8 cellular contexts compared by ENCODE assay signal in the genomic region with DNA sequence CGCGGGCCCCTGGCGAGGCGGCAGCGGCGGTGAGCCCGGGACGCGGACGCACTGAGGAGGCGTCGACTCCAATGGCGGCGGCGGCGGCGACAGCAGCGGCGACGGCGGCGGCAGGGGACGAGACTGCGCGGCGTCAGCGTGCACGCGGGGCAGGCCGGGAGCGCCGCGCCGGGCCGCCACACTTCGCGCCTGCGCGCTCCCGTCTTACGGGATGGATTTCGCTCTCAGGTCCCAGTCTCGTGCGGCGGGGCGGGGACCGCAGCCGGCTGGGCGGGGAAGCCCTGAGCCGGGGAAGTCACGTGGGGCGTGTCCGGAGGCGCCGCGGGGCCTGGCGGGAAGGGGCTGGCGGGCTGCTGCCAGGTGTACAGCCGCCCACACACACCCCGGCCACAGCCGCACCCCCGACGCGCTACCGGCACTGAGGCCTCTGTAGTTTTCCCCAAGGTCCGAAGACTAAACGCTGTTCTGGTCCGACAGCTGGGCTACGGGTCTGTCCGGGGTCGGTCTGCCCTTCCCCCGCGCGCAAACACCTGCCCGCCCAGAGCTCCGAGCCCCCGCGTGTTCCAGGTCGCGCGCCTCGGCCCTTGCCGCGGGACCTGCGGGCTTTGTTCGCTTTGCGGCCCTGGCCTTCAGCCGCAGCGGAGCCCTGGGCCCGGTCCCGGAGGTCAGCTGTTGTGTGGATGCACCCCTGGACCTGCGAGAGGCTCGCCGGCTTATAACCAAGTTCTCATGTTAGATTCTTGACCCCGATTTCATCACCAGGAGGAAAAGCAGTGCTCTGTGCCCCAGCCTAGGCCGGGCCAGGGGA. TPM values are rescaled to one million over a fixed set of nuclear protein-coding genes. Genes with fewer than 3 reads are reported as not detected.
DNase-seq lines count a peak whose midpoint lies in the region; ATAC-seq and TF ChIP-seq lines count a peak whose summit lies in the region.

A gene (minus strand): TSS at position 91 of the 808 bp plus-strand sequence. CDS start 239 bp downstream, outside the sequence.

- TF ChIP-seq CTCF in GM10248 (IDR thresholded peaks at IDR 0.05; ENCODE audit: control extremely low read depth, extremely low read depth, low read depth, missing control alignments) (no peak), SK-N-SH (IDR thresholded peaks at IDR 0.05) (no peak), suprapubic skin (IDR thresholded peaks at IDR 0.05) (no peak)

- DNase-seq in GM10248 (ENCODE audit: extremely low spot score) (peak; percentile 100), NCI-H1092 (lab: John Stamatoyannopoulos, UW) (peak; percentile 93), SK-N-SH (peak; percentile 100), globus pallidus (ENCODE audit: low spot score) (peak; percentile 92), occipital lobe (lab: John Stamatoyannopoulos, UW) (peak; percentile 91), suprapubic skin (ENCODE audit: low spot score in 2 of 2) (peak; percentile 97)
- peak; percentile 96 for DNase-seq in activated naive CD4-positive, alpha-beta T cell treated with anti-CD3 and anti-CD28 coated beads, Interleukin-2, amount 50 U/mL, for 16 hours

- CTCF ChIA-PET in GM10248 (lab: Yijun Ruan, JAX) (interaction anchor here (1.6 to 5.6 kb wide), 4 partner anchors 8 to 244 kb away, joined by 3 to 65 read pairs (median 10); no protein-coding TSS in a partner anchor), SK-N-SH (lab: Yijun Ruan, JAX) (interaction anchor here (1.1 to 6.8 kb wide), 8 partner anchors 8 to 165 kb away, joined by 3 to 52 read pairs (median 6); no protein-coding TSS in a partner anchor)

- TF ChIP-seq POLR2A in suprapubic skin (IDR thresholded peaks at IDR 0.05): peak; percentile 53 to 70

- POLR2A ChIA-PET in GM10248 (lab: Yijun Ruan, JAX): no interaction called here
- POLR2A ChIA-PET in SK-N-SH (lab: Yijun Ruan, JAX): no interaction called here

- peak within 1 kb of the TSS; percentile 100 for H3K4me2 ChIP-seq in SK-N-SH

- H3K9me3 ChIP-seq in SK-N-SH (no peaks in the 10 kb centered on the region), suprapubic skin (no peaks in the 10 kb centered on the region)

- peaks cover 10 to 21% of the 10 kb centered on the region in 2 experiments; a peak in 3 of 4 replicates for H3K4me1 ChIP-seq in SK-N-SH (ENCODE audit: control insufficient read depth in 1 of 2, insufficient read depth in 2 of 2, low read depth in 1 of 2, low read length in 1 of 2)
- H3K4me1 ChIP-seq in suprapubic skin: peaks cover 48% of the 10 kb centered on the region

- H3K79me2 ChIP-seq in SK-N-SH (ENCODE audit: insufficient read depth): peaks cover 45% of the 10 kb centered on the region

- no peaks in the 10 kb centered on the region for H3F3A ChIP-seq in SK-N-SH (replicated peaks; ENCODE audit: insufficient read depth)

- TF ChIP-seq RAD21 in SK-N-SH (IDR thresholded peaks at IDR 0.05; ENCODE audit: low read length): no peak

- H2AFZ ChIP-seq in SK-N-SH (ENCODE audit: low read depth): peak within 1 kb of the TSS; percentile 94

- H3K9me2 ChIP-seq in SK-N-SH: no peaks in the 10 kb centered on the region

- 6% methylated on average over 22 of the region's 96 CpGs for WGBS in SK-N-SH (ENCODE audit: low lambda C conversion rate)
- WGBS in suprapubic skin: 5% methylated on average over 13 of the region's 96 CpGs

- peak within 1 kb of the TSS; percentile 87 for H3K9ac ChIP-seq in SK-N-SH

- H3K36me3 ChIP-seq in SK-N-SH (replicated peaks in 1 of 2; ENCODE audit: control insufficient read depth in 1 of 2, insufficient read depth in 2 of 2, low read length in 1 of 2): peaks cover 28% of the 10 kb centered on the region in 2 experiments
- H3K36me3 ChIP-seq in suprapubic skin: peaks cover 26% of the 10 kb centered on the region

- H3K4me3 ChIP-seq in SK-N-SH (ENCODE audit: low read depth in 2 of 2, low read length in 1 of 2) (peak within 1 kb of the TSS; percentile 58 to 82), suprapubic skin (peak within 1 kb of the TSS; percentile 98)

- H3K27me3 ChIP-seq in SK-N-SH (ENCODE audit: insufficient read depth) (no peaks in the 10 kb centered on the region), suprapubic skin (peaks cover 5% of the 10 kb centered on the region)

- H3K27ac ChIP-seq in SK-N-SH (ENCODE audit: low read depth in 2 of 2, low read length in 1 of 2) (peak within 1 kb of the TSS; percentile 42 to 87; a peak in 3 of 4 replicates), suprapubic skin (peak within 1 kb of the TSS; percentile 85)

- 0 out of 4 replicates have a peak, but pooled peaks of 1 of the 2 experiments have one; percentile 18 for TF ChIP-seq EP300 in SK-N-SH (IDR thresholded peaks at IDR 0.05; ENCODE audit: borderline replicate concordance in 1 of 2, low read depth in 1 of 2, low read length in 1 of 2)
- no peak for TF ChIP-seq EP300 in suprapubic skin (IDR thresholded peaks at IDR 0.05)

- peaks cover 38% of the 10 kb centered on the region for H4K20me1 ChIP-seq in SK-N-SH (ENCODE audit: insufficient read depth)

- ATAC-seq in HG02610 (IDR thresholded peaks at IDR 0.05; ENCODE audit: unreplicated experiment): peak; percentile 82

TF ChIP-seq in SK-N-SH, 30 proteins besides CTCF, POLR2A, EP300 and RAD21:
- peak; percentile 68 for TF ChIP-seq NRF1 (IDR thresholded peaks at IDR 0.05; ENCODE audit: low read depth, low read length)
- TF ChIP-seq TCF12 (IDR thresholded peaks at IDR 0.05): no peak
- TF ChIP-seq, protein P1, sequence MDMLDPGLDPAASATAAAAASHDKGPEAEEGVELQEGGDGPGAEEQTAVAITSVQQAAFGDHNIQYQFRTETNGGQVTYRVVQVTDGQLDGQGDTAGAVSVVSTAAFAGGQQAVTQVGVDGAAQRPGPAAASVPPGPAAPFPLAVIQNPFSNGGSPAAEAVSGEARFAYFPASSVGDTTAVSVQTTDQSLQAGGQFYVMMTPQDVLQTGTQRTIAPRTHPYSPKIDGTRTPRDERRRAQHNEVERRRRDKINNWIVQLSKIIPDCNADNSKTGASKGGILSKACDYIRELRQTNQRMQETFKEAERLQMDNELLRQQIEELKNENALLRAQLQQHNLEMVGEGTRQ (IDR thresholded peaks at IDR 0.05; ENCODE audit: borderline replicate concordance, low read depth, low read length): peak; percentile 70; the same call in 1 of the 2 replicates
- TF ChIP-seq FOSL2 (IDR thresholded peaks at IDR 0.05; ENCODE audit: borderline replicate concordance, low read depth): no peak
- TF ChIP-seq, protein P2, sequence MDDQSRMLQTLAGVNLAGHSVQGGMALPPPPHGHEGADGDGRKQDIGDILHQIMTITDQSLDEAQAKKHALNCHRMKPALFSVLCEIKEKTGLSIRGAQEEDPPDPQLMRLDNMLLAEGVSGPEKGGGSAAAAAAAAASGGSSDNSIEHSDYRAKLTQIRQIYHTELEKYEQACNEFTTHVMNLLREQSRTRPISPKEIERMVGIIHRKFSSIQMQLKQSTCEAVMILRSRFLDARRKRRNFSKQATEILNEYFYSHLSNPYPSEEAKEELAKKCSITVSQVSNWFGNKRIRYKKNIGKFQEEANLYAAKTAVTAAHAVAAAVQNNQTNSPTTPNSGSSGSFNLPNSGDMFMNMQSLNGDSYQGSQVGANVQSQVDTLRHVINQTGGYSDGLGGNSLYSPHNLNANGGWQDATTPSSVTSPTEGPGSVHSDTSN (IDR thresholded peaks at IDR 0.05): no peak
- TF ChIP-seq, protein P3, sequence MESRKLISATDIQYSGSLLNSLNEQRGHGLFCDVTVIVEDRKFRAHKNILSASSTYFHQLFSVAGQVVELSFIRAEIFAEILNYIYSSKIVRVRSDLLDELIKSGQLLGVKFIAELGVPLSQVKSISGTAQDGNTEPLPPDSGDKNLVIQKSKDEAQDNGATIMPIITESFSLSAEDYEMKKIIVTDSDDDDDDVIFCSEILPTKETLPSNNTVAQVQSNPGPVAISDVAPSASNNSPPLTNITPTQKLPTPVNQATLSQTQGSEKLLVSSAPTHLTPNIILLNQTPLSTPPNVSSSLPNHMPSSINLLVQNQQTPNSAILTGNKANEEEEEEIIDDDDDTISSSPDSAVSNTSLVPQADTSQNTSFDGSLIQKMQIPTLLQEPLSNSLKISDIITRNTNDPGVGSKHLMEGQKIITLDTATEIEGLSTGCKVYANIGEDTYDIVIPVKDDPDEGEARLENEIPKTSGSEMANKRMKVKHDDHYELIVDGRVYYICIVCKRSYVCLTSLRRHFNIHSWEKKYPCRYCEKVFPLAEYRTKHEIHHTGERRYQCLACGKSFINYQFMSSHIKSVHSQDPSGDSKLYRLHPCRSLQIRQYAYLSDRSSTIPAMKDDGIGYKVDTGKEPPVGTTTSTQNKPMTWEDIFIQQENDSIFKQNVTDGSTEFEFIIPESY (IDR thresholded peaks at IDR 0.05; ENCODE audit: borderline replicate concordance, low read depth): 0 out of 2 replicates have a peak, but pooled peaks have one; percentile 43
- TF ChIP-seq, protein P4, sequence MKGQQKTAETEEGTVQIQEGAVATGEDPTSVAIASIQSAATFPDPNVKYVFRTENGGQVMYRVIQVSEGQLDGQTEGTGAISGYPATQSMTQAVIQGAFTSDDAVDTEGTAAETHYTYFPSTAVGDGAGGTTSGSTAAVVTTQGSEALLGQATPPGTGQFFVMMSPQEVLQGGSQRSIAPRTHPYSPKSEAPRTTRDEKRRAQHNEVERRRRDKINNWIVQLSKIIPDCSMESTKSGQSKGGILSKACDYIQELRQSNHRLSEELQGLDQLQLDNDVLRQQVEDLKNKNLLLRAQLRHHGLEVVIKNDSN (IDR thresholded peaks at IDR 0.05; ENCODE audit: borderline replicate concordance, low read depth): peak; percentile 96
- TF ChIP-seq NFIC (IDR thresholded peaks at IDR 0.05; ENCODE audit: borderline replicate concordance): no peak
- no peak for TF ChIP-seq SMC3 (IDR thresholded peaks at IDR 0.05; ENCODE audit: low read depth, low read length)
- TF ChIP-seq POLR2AphosphoS5 (IDR thresholded peaks at IDR 0.05; ENCODE audit: low read depth, low read length): peak; percentile 47
- peak; percentile 70; the same call in 1 of the 2 replicates for TF ChIP-seq YY1 (IDR thresholded peaks at IDR 0.05; ENCODE audit: low read depth)
- TF ChIP-seq, protein P5, sequence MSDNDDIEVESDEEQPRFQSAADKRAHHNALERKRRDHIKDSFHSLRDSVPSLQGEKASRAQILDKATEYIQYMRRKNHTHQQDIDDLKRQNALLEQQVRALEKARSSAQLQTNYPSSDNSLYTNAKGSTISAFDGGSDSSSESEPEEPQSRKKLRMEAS (IDR thresholded peaks at IDR 0.05; ENCODE audit: low read depth): peak; percentile 65; the same call in 1 of the 2 replicates
- no peak for TF ChIP-seq RXRA (IDR thresholded peaks at IDR 0.05; ENCODE audit: borderline replicate concordance, low read depth)
- no peak for TF ChIP-seq RCOR1 (IDR thresholded peaks at IDR 0.05; ENCODE audit: low read length)
- TF ChIP-seq MXI1 (IDR thresholded peaks at IDR 0.05; ENCODE audit: low read depth, low read length): peak; percentile 100
- peak; percentile 53 for TF ChIP-seq CHD2 (IDR thresholded peaks at IDR 0.05; ENCODE audit: low read length, partially characterized antibody)
- no peak for TF ChIP-seq SIN3A (IDR thresholded peaks at IDR 0.05; ENCODE audit: borderline replicate concordance, low read depth, low read length)
TF ChIP-seq in SK-N-SH: peak in this region for 9.

RNA-seq across cellular contexts. Expression of the gene that starts here (rescaled TPM):
- 15.5 and 17.0 TPM in 2 replicates for polyA plus RNA-seq in SK-N-SH (2012; rRNA removed)
- polyA plus RNA-seq in SK-N-SH (2012; cell fraction: cytosol; rRNA removed): 15.9 and 17.6 TPM in 2 replicates
- polyA plus RNA-seq in SK-N-SH (2012; cell fraction: nucleus; rRNA removed): 25.6 and 28.5 TPM in 2 replicates
- total RNA-seq in occipital lobe (20.1 TPM), suprapubic skin (10 to 100 TPM; 32.7 to 40.6 (median 34.0) TPM)

Comparison
In these comparisons a context has a peak if more than half of its experiments do, and no peak if none do; other contexts are left out.
1. Peak in every context shown above with its lines: DNase-seq, ATAC-seq, H3K4me3 ChIP-seq and H3K27ac ChIP-seq.